Comparison of ENCODE assay signal across 1 cellular context in the genomic region with DNA sequence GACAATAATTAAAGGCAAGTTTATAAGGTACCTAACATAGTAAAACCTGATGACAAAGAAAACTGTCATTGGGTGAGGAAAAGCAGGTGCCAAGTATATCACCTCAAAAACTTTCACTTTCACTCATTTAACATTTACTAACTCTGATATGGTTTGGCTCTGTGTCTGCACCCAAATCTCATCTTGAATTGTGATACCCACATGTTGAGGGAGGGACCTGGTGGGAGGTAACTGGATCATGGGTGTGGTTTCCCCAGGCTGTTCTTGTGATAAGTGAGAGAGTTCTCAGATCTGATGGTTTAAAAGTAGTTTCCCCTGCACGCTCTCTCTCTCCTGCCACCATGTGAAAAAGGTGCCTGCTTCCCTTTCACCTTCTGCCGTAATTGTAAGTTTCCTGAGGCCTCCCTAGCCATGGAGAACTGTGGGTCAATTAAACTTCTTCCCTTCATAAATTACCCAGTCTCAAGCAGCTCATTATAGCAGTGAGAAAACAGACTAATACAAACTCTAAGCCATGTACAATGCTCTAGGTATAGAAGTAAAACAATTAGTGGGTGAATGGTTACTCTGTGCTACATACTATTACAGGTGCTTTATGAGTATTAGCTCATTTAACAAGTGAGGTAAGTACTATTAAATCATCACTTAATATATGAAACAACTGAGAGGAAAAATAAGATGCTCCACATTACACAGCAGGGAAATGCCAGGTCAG.
TF ChIP-seq lines count a peak whose summit lies in the region.

No MANE protein-coding gene starts in this region.

TF ChIP-seq in GM12878, 131 proteins besides CTCF, POLR2A, EP300 and RAD21 (continued from another document):
- TF ChIP-seq, protein P1, sequence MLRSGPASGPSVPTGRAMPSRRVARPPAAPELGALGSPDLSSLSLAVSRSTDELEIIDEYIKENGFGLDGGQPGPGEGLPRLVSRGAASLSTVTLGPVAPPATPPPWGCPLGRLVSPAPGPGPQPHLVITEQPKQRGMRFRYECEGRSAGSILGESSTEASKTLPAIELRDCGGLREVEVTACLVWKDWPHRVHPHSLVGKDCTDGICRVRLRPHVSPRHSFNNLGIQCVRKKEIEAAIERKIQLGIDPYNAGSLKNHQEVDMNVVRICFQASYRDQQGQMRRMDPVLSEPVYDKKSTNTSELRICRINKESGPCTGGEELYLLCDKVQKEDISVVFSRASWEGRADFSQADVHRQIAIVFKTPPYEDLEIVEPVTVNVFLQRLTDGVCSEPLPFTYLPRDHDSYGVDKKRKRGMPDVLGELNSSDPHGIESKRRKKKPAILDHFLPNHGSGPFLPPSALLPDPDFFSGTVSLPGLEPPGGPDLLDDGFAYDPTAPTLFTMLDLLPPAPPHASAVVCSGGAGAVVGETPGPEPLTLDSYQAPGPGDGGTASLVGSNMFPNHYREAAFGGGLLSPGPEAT (IDR thresholded peaks at IDR 0.05; ENCODE audit: low read depth), result no peak
- TF ChIP-seq RUNX3 (IDR thresholded peaks at IDR 0.05; ENCODE audit: low read length) (peak; percentile 65), NBN (IDR thresholded peaks at IDR 0.05) (0 out of 2 replicates have a peak, but pooled peaks have one; percentile 30), ETV6 (conservative IDR thresholded peaks at IDR 0.05 in 1 of 2, IDR thresholded peaks at IDR 0.05 in 1 of 2; ENCODE audit: borderline replicate concordance in 1 of 2, low read depth in 1 of 2) (peak in 1 of 2 experiments; percentile 12; a peak in 1 of 4 replicates), TCF3 (IDR thresholded peaks at IDR 0.05; ENCODE audit: borderline replicate concordance, insufficient read depth, low read depth, low read length) (0 out of 2 replicates have a peak, but pooled peaks have one; percentile 39), MTA3 (IDR thresholded peaks at IDR 0.05; ENCODE audit: borderline replicate concordance, low read length) (no peak)
- TF ChIP-seq, protein P2, sequence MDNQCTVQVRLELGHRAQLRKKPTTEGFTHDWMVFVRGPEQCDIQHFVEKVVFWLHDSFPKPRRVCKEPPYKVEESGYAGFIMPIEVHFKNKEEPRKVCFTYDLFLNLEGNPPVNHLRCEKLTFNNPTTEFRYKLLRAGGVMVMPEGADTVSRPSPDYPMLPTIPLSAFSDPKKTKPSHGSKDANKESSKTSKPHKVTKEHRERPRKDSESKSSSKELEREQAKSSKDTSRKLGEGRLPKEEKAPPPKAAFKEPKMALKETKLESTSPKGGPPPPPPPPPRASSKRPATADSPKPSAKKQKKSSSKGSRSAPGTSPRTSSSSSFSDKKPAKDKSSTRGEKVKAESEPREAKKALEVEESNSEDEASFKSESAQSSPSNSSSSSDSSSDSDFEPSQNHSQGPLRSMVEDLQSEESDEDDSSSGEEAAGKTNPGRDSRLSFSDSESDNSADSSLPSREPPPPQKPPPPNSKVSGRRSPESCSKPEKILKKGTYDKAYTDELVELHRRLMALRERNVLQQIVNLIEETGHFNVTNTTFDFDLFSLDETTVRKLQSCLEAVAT (IDR thresholded peaks at IDR 0.05), result 0 out of 2 replicates have a peak, but pooled peaks have one; percentile 32
- TF ChIP-seq, protein P3, sequence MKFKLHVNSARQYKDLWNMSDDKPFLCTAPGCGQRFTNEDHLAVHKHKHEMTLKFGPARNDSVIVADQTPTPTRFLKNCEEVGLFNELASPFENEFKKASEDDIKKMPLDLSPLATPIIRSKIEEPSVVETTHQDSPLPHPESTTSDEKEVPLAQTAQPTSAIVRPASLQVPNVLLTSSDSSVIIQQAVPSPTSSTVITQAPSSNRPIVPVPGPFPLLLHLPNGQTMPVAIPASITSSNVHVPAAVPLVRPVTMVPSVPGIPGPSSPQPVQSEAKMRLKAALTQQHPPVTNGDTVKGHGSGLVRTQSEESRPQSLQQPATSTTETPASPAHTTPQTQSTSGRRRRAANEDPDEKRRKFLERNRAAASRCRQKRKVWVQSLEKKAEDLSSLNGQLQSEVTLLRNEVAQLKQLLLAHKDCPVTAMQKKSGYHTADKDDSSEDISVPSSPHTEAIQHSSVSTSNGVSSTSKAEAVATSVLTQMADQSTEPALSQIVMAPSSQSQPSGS (IDR thresholded peaks at IDR 0.05; ENCODE audit: low read length), result no peak
TF ChIP-seq in GM12878: peak in this region for 6.
